Comparison of ENCODE assay signal across 9 cellular contexts in genomic region chr9:20356392-20357206, GRCh38.
DNase-seq lines count a peak whose midpoint lies in the region; ATAC-seq, FAIRE-seq and TF ChIP-seq lines count a peak whose summit lies in the region.
"Had no signal": no experiment of that assay in that cellular context is flagged by ENCODE, and none has a peak within 500 bp of the region (broad histone marks: within the 10 kb centered on the region; RNA-seq: fewer than 3 reads in every experiment).

No MANE protein-coding gene starts in this region.

- intact Hi-C loops in mucosa of descending colon (cut with DNase I, micrococcal nuclease) = loop anchor here (5.0 to 10.0 kb wide), 3 partner anchors 268 to 588 kb away; partner anchors contain the start of gene MLLT3 (in 2 of the 2)

- no peaks in the 10 kb centered on the region for H3K9me3 ChIP-seq in mucosa of descending colon

- ATAC-seq in HG02798 (IDR thresholded peaks at IDR 0.05; ENCODE audit: poor library complexity, unreplicated experiment) (peak; percentile 48), mucosa of descending colon (peak; percentile 89), GM21360 (IDR thresholded peaks at IDR 0.05; ENCODE audit: unreplicated experiment) (no peak)
- ATAC-seq in activated CD8-positive, alpha-beta T cell treated with anti-CD3 and anti-CD28 coated beads, Interleukin-2, amount 10 ng/mL, durations not matched to agents 7 days and 5 days = peak; percentile 62

- H3K4me1 Mint-ChIP-seq in activated CD8-positive, alpha-beta T cell treated with anti-CD3 and anti-CD28 coated beads, Interleukin-2, amount 10 ng/mL, durations not matched to agents 7 days and 5 days (ENCODE audit: low read depth) = peaks cover 81% of the 10 kb centered on the region
- H3K4me1 Mint-ChIP-seq: memory B cell had no signal

- H3K36me3 ChIP-seq in mucosa of descending colon (ENCODE audit: low read depth) = no peaks in the 10 kb centered on the region

- peaks cover 10% of the 10 kb centered on the region for H3K4me1 ChIP-seq in mucosa of descending colon (ENCODE audit: low read depth)

- no peak overlapping the region for H3K4me3 Mint-ChIP-seq in activated CD8-positive, alpha-beta T cell treated with anti-CD3 and anti-CD28 coated beads, Interleukin-2, amount 10 ng/mL, durations not matched to agents 7 days and 5 days
- H3K4me3 Mint-ChIP-seq: memory B cell had no signal

- H3K9me3 Mint-ChIP-seq in activated CD8-positive, alpha-beta T cell treated with anti-CD3 and anti-CD28 coated beads, Interleukin-2, amount 10 ng/mL, durations not matched to agents 7 days and 5 days (ENCODE audit: insufficient read depth) = no peaks in the 10 kb centered on the region
- H3K9me3 Mint-ChIP-seq: memory B cell had no signal

- peak; percentile 39 for TF ChIP-seq CTCF in mucosa of descending colon (IDR thresholded peaks at IDR 0.05)

- H3K36me3 Mint-ChIP-seq in activated CD8-positive, alpha-beta T cell treated with anti-CD3 and anti-CD28 coated beads, Interleukin-2, amount 10 ng/mL, durations not matched to agents 7 days and 5 days (ENCODE audit: low read depth) = peaks cover 86% of the 10 kb centered on the region
- H3K36me3 Mint-ChIP-seq: memory B cell had no signal

- peak overlapping the region; percentile 77 for H3K27ac Mint-ChIP-seq in activated CD8-positive, alpha-beta T cell treated with anti-CD3 and anti-CD28 coated beads, Interleukin-2, amount 10 ng/mL, durations not matched to agents 7 days and 5 days
- H3K27ac Mint-ChIP-seq: memory B cell had no signal

- CTCF ChIA-PET in activated CD8-positive, alpha-beta T cell treated with anti-CD3 and anti-CD28 coated beads, Interleukin-2, amount 10 ng/mL, durations not matched to agents 7 days and 5 days (lab: Charles Lee) = interaction anchor here (0.8 to 2.2 kb wide), 13 partner anchors 20 to 586 kb away, joined by 3 to 16 read pairs (median 3); partner anchors contain the start of gene MLLT3

- peak overlapping the region; percentile 46 for H3K27ac ChIP-seq in epithelial cell of prostate

- FAIRE-seq in G401.6 (lab: Jason Lieb, UNC) = peak; percentile 67

- no peak overlapping the region for H3K4me3 ChIP-seq in mucosa of descending colon

- peak; percentile 37 for DNase-seq in NCI-H226
- DNase-seq in activated CD8-positive, alpha-beta T cell treated with anti-CD3 and anti-CD28 coated beads, Interleukin-2, amount 10 ng/mL, durations not matched to agents 7 days and 5 days = peak; percentile 73
- no peak for DNase-seq in epithelial cell of prostate (ENCODE audit: low read depth, low spot score)
- DNase-seq in mucosa of descending colon = peak; percentile 53 to 84 (median 67)
- DNase-seq in stimulated activated CD8-positive, alpha-beta memory T cell treated with anti-CD3 and anti-CD28 coated beads, Interleukin-7, amount 100 ng/mL, for 24 hours (ENCODE audit: low read depth) = peak; percentile 5

- H3K27me3 Mint-ChIP-seq in activated CD8-positive, alpha-beta T cell treated with anti-CD3 and anti-CD28 coated beads, Interleukin-2, amount 10 ng/mL, durations not matched to agents 7 days and 5 days (ENCODE audit: low read depth) = no peaks in the 10 kb centered on the region
- H3K27me3 Mint-ChIP-seq: memory B cell had no signal

- POLR2A ChIA-PET in activated CD8-positive, alpha-beta T cell treated with anti-CD3 and anti-CD28 coated beads, Interleukin-2, amount 10 ng/mL, durations not matched to agents 7 days and 5 days (lab: Charles Lee) = no interaction called here
